ENCODE assay signal across 19 cellular contexts in genomic region chr7:80841566-80842478, GRCh38.
A peak's percentile ranks its signal among the peaks of the same experiment; 100 is the strongest.
DNase-seq lines count a peak whose midpoint lies in the region; ATAC-seq and TF ChIP-seq lines count a peak whose summit lies in the region.
"Had no signal": no experiment of that assay in that cellular context is flagged by ENCODE, and none has a peak within 500 bp of the region (broad histone marks: within the 10 kb centered on the region; RNA-seq: fewer than 3 reads in every experiment).

No MANE protein-coding gene starts in this region.

- intact Hi-C loops in tibial artery (cut with DNase I; ENCODE audit: low total_unique reads), result no loop called here
- intact Hi-C loops in breast epithelium (cut with DNase I; ENCODE audit: low total_unique reads), result no loop called here

- TF ChIP-seq POLR2A in breast epithelium (IDR thresholded peaks at IDR 0.05), result no peak

- H3K36me3 ChIP-seq in HEK293 (ENCODE audit: control insufficient read depth in 2 of 2, insufficient read depth in 1 of 2, low read length in 2 of 2) (no peaks in the 10 kb centered on the region), SK-N-MC (ENCODE audit: insufficient read depth, low read length) (no peaks in the 10 kb centered on the region), neutrophil (no peaks in the 10 kb centered on the region), tibial artery (no peaks in the 10 kb centered on the region), breast epithelium (no peaks in the 10 kb centered on the region)

- H3K4me3 ChIP-seq in HEK293 (ENCODE audit: low read depth, low read length) (no peak overlapping the region), SK-N-MC (no peak overlapping the region), neutrophil (ENCODE audit: low read depth in 1 of 2, low read length in 1 of 2) (no peak overlapping the region), tibial artery (no peak overlapping the region), breast epithelium (no peak overlapping the region)
- H3K4me3 ChIP-seq: testis had no signal

- no peak for ATAC-seq in GM19324 (IDR thresholded peaks at IDR 0.05; ENCODE audit: low FRiP score, unreplicated experiment)
- ATAC-seq: activated CD4-positive, alpha-beta T cell treated with anti-CD3 and anti-CD28 coated beads for 36 hours; left lobe of liver; stimulated activated memory B cell treated with anti-CD40 and anti-IgM and Interleukin-4, amounts not matched to agents 10 μg/mL and 1 μg/mL and 100 μg/mL, for 72 hours had no signal

- DNase-seq in SK-N-MC (ENCODE audit: low read depth, low spot score) (no peak), fibroblast of gingiva (ENCODE audit: low read depth) (peak; percentile 68), tibial artery (no peak), breast epithelium (ENCODE audit: low spot score in 2 of 2) (no peak), ecto neural progenitor cell (ENCODE audit: low spot score) (no peak)
- DNase-seq: activated CD4-positive, alpha-beta T cell treated with anti-CD3 and anti-CD28 coated beads for 36 hours; activated naive CD8-positive, alpha-beta T cell treated with anti-CD3 and anti-CD28 coated beads, Interleukin-2, amount 10 ng/mL, durations not matched to agents 7 days and 5 days; COR-L47; dermis blood vessel endothelial cell; EL; erythroblast; NCI-H1436 treated with DMSO at 0.1 percent for 48 hours; NCI-H2171; testis had no signal

- H3K27me3 ChIP-seq in neutrophil (no peaks in the 10 kb centered on the region), tibial artery (no peaks in the 10 kb centered on the region), breast epithelium (no peaks in the 10 kb centered on the region)
- H3K27me3 ChIP-seq: testis had no signal

- CTCF ChIA-PET in HEK293 (lab: Yijun Ruan, JAX), result interaction anchor here (0.6 kb wide), 2 partner anchors 117 to 416 kb away, joined by 3 read pairs; no protein-coding TSS in a partner anchor

- H3K27ac ChIP-seq in HEK293 (ENCODE audit: extremely low read depth, low read depth, low read length), result 0 out of 2 replicates have a peak overlapping the region, but pooled peaks have one; percentile 19
- peak overlapping the region; percentile 49; the same call in 1 of the 2 replicates for H3K27ac ChIP-seq in SK-N-MC
- H3K27ac ChIP-seq in neutrophil, result peak overlapping the region; percentile 70
- no peak overlapping the region for H3K27ac ChIP-seq in tibial artery
- no peak overlapping the region for H3K27ac ChIP-seq in breast epithelium
- H3K27ac ChIP-seq: testis had no signal

- H3K9ac ChIP-seq in SK-N-MC (ENCODE audit: insufficient read length), result no peak overlapping the region

- POLR2A ChIA-PET in HEK293 (lab: Yijun Ruan, JAX), result interaction anchor here (0.6 kb wide), 1 partner anchor 15 kb away, joined by 5 read pairs; no protein-coding TSS in a partner anchor

- H3K9me3 ChIP-seq in HEK293 (ENCODE audit: control insufficient read depth, insufficient read depth, low read depth, low read length) (no peaks in the 10 kb centered on the region), SK-N-MC (ENCODE audit: low read depth, low read length) (no peaks in the 10 kb centered on the region), neutrophil (no peaks in the 10 kb centered on the region), tibial artery (no peaks in the 10 kb centered on the region), breast epithelium (no peaks in the 10 kb centered on the region)
- H3K9me3 ChIP-seq: testis had no signal

- TF ChIP-seq CTCF in HEK293 (tag by site-specific recombination; IDR thresholded peaks at IDR 0.05), result no peak
- TF ChIP-seq CTCF in neutrophil (IDR thresholded peaks at IDR 0.05), result no peak
- no peak for TF ChIP-seq CTCF in tibial artery (IDR thresholded peaks at IDR 0.05)
- no peak for TF ChIP-seq CTCF in breast epithelium (IDR thresholded peaks at IDR 0.05)

- H3K4me1 ChIP-seq in HEK293 (ENCODE audit: control insufficient read depth, insufficient read depth, low read length) (peaks cover 23% of the 10 kb centered on the region), neutrophil (ENCODE audit: control insufficient read depth in 1 of 2, insufficient read depth in 1 of 2, low read depth in 1 of 2, low read length in 1 of 2) (peaks cover 31% of the 10 kb centered on the region in 2 experiments), tibial artery (peaks cover 0 to 24% (median 5%) of the 10 kb centered on the region in 4 donors), breast epithelium (peaks cover 0 to 15% of the 10 kb centered on the region in 2 donors)
- H3K4me1 ChIP-seq: testis had no signal

TF ChIP-seq in HEK293, 187 proteins besides CTCF, POLR2A, EP300 and RAD21 (continues in another document):
- TF ChIP-seq BCL6B (tag by site-specific recombination; IDR thresholded peaks at IDR 0.05), result no peak
- no peak for TF ChIP-seq PRDM2 (tag by site-specific recombination; IDR thresholded peaks at IDR 0.05; ENCODE audit: borderline replicate concordance)
- no peak for TF ChIP-seq ZNF114 (tag by site-specific recombination; IDR thresholded peaks at IDR 0.05)
- TF ChIP-seq ZBTB48 (tag by site-specific recombination; IDR thresholded peaks at IDR 0.05), result no peak
- no peak for TF ChIP-seq FEZF1 (tag by site-specific recombination; IDR thresholded peaks at IDR 0.05)
- no peak for TF ChIP-seq ZNF580 (tag by site-specific recombination; IDR thresholded peaks at IDR 0.05)
- no peak for TF ChIP-seq ZBTB10 (tag by site-specific recombination; IDR thresholded peaks at IDR 0.05)

Comparison
In these comparisons a context has a peak if more than half of its experiments do, and no peak if none do; other contexts are left out.
1. H3K27ac ChIP-seq: peak in HEK293 (single experiment), SK-N-MC (single experiment) and neutrophil (single experiment); none in tibial artery (0 of 2) and breast epithelium (0 of 2).